ENCODE assay signal across 8 cellular contexts in the genomic region with DNA sequence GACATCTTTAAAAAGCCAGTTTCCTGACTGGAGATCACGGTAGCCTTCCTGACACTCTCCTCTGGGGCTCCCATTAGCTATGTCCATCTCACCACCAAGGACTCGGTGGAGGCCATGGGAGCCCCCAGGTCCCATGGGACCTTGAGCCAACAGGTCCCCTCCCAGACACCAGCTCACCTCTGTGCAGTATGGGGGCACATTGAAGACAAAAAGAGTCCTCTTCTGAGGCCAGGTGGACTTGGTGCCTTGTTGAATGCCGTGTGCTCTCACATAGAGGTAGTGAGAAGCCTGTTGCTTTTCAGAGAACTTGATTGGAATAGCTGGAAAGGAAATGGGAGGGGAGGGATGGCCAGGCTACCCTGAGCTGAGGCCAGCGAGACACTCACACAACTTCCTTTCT. TPM values are rescaled to one million over a fixed set of nuclear protein-coding genes. Genes with fewer than 3 reads are reported as not detected.
DNase-seq lines count a peak whose midpoint lies in the region; ATAC-seq and TF ChIP-seq lines count a peak whose summit lies in the region.
"Not testable (repeated sequence)": the region's sequence is repeated elsewhere in the genome, so short reads cannot be mapped to it uniquely, and the experiment has no call there.

No MANE protein-coding gene starts in this region.

- H3K27ac Mint-ChIP-seq in WTC11; activated naive CD4-positive, alpha-beta T cell treated with anti-CD3 and anti-CD28 coated beads, Interleukin-2, amount 10 ng/mL, durations not matched to agents 7 days and 5 days; brain; nephron; stimulated activated naive CD8-positive, alpha-beta T cell treated with anti-CD3 and anti-CD28 coated beads, Interleukin-15, Interleukin-2, amounts not matched to agents 100 ng/mL and 50 ng/mL, for 24 hours: not testable (repeated sequence)
- H3K27ac Mint-ChIP-seq in activated T-cell treated with anti-CD3 and anti-CD28 coated beads, Interleukin-2, amount 50 U/mL, for 24 hours: peak overlapping the region; percentile 80

- ATAC-seq in WTC11: not testable (repeated sequence)

- H3K4me1 ChIP-seq in BLaER1 treated with 17β-estradiol and CSF1 and Interleukin-3, amounts not matched to agents 10 nM and 100 nM: peaks cover 7 to 28% (median 14%) of the 10 kb centered on the region in 10 experiments; a peak in 19 of 20 replicates

- POLR2A ChIA-PET in WTC11 (lab: Charles Lee): interaction anchor here (0.6 kb wide), 1 partner anchor 72 kb away, joined by 3 read pairs; no protein-coding TSS in a partner anchor

- H3K9me3 ChIP-seq in BLaER1 treated with 17β-estradiol and CSF1 and Interleukin-3, amounts not matched to agents 10 nM and 100 nM (replicated peaks in 1 of 11): not testable (repeated sequence)

- not testable (repeated sequence) for H3K27me3 Mint-ChIP-seq in WTC11 (ENCODE audit: low read depth); activated T-cell treated with anti-CD3 and anti-CD28 coated beads, Interleukin-2, amount 50 U/mL, for 24 hours; activated naive CD4-positive, alpha-beta T cell treated with anti-CD3 and anti-CD28 coated beads, Interleukin-2, amount 10 ng/mL, durations not matched to agents 7 days and 5 days; nephron (ENCODE audit: low read depth); stimulated activated naive CD8-positive, alpha-beta T cell treated with anti-CD3 and anti-CD28 coated beads, Interleukin-15, Interleukin-2, amounts not matched to agents 100 ng/mL and 50 ng/mL, for 24 hours
- peaks cover 13% of the 10 kb centered on the region for H3K27me3 Mint-ChIP-seq in brain

- not testable (repeated sequence) for H3K27me3 ChIP-seq in BLaER1 treated with 17β-estradiol and CSF1 and Interleukin-3, amounts not matched to agents 10 nM and 100 nM

- H3K4me2 ChIP-seq in BLaER1 treated with 17β-estradiol and CSF1 and Interleukin-3, amounts not matched to agents 10 nM and 100 nM: peak overlapping the region in 9 of 11 experiments; percentile 21 to 69 (median 47); a peak in 15 of 22 replicates

- not testable (repeated sequence) for H3K4me1 Mint-ChIP-seq in WTC11; activated T-cell treated with anti-CD3 and anti-CD28 coated beads, Interleukin-2, amount 50 U/mL, for 24 hours (ENCODE audit: low read depth)
- peaks cover 19% of the 10 kb centered on the region for H3K4me1 Mint-ChIP-seq in activated naive CD4-positive, alpha-beta T cell treated with anti-CD3 and anti-CD28 coated beads, Interleukin-2, amount 10 ng/mL, durations not matched to agents 7 days and 5 days
- peaks cover 12% of the 10 kb centered on the region for H3K4me1 Mint-ChIP-seq in brain
- H3K4me1 Mint-ChIP-seq in nephron: peaks cover 12% of the 10 kb centered on the region
- H3K4me1 Mint-ChIP-seq in stimulated activated naive CD8-positive, alpha-beta T cell treated with anti-CD3 and anti-CD28 coated beads, Interleukin-15, Interleukin-2, amounts not matched to agents 100 ng/mL and 50 ng/mL, for 24 hours (ENCODE audit: low read depth): peaks cover 15% of the 10 kb centered on the region

- H3K9ac ChIP-seq in BLaER1 treated with 17β-estradiol and CSF1 and Interleukin-3, amounts not matched to agents 10 nM and 100 nM: peak overlapping the region in 6 of 11 experiments; percentile 23 to 58 (median 40); a peak in 6 of 22 replicates

- H4K20me1 ChIP-seq in BLaER1 treated with 17β-estradiol and CSF1 and Interleukin-3, amounts not matched to agents 10 nM and 100 nM: peaks cover 0 to 53% (median 27%) of the 10 kb centered on the region in 11 experiments; a peak in 17 of 22 replicates

- H3K4me3 Mint-ChIP-seq in WTC11 (peak overlapping the region; percentile 42), brain (peak overlapping the region in 4 of 5 experiments; percentile 50 to 74 (median 55)), nephron (peak overlapping the region; percentile 57 to 72 (median 71))
- peak overlapping the region; percentile 69 for H3K4me3 Mint-ChIP-seq in activated T-cell treated with anti-CD3 and anti-CD28 coated beads, Interleukin-2, amount 50 U/mL, for 24 hours
- peak overlapping the region; percentile 33 for H3K4me3 Mint-ChIP-seq in activated naive CD4-positive, alpha-beta T cell treated with anti-CD3 and anti-CD28 coated beads, Interleukin-2, amount 10 ng/mL, durations not matched to agents 7 days and 5 days
- H3K4me3 Mint-ChIP-seq in stimulated activated naive CD8-positive, alpha-beta T cell treated with anti-CD3 and anti-CD28 coated beads, Interleukin-15, Interleukin-2, amounts not matched to agents 100 ng/mL and 50 ng/mL, for 24 hours: peak overlapping the region; percentile 74

- H3K9me3 Mint-ChIP-seq in WTC11; activated T-cell treated with anti-CD3 and anti-CD28 coated beads, Interleukin-2, amount 50 U/mL, for 24 hours; activated naive CD4-positive, alpha-beta T cell treated with anti-CD3 and anti-CD28 coated beads, Interleukin-2, amount 10 ng/mL, durations not matched to agents 7 days and 5 days; brain; nephron; stimulated activated naive CD8-positive, alpha-beta T cell treated with anti-CD3 and anti-CD28 coated beads, Interleukin-15, Interleukin-2, amounts not matched to agents 100 ng/mL and 50 ng/mL, for 24 hours: not testable (repeated sequence)

- H3K27ac ChIP-seq in BLaER1 treated with 17β-estradiol and CSF1 and Interleukin-3, amounts not matched to agents 10 nM and 100 nM: not testable (repeated sequence)

- H3K36me3 ChIP-seq in BLaER1 treated with 17β-estradiol and CSF1 and Interleukin-3, amounts not matched to agents 10 nM and 100 nM: peaks cover 42 to 75% (median 66%) of the 10 kb centered on the region in 11 experiments

- CTCF ChIA-PET in WTC11 (lab: Charles Lee); activated naive CD4-positive, alpha-beta T cell treated with anti-CD3 and anti-CD28 coated beads, Interleukin-2, amount 10 ng/mL, durations not matched to agents 7 days and 5 days (lab: Charles Lee): not testable (repeated sequence)

- not testable (repeated sequence) for DNase-seq in HFF-Myc (ENCODE audit: extremely low read depth, low read depth); WTC11 (ENCODE audit: low spot score); activated T-cell treated with anti-CD3 and anti-CD28 coated beads, Interleukin-2, amount 50 U/mL, for 24 hours; activated naive CD4-positive, alpha-beta T cell treated with anti-CD3 and anti-CD28 coated beads, Interleukin-2, amount 10 ng/mL, durations not matched to agents 7 days and 5 days

- peaks cover 26% of the 10 kb centered on the region for H3K36me3 Mint-ChIP-seq in WTC11
- peaks cover 79% of the 10 kb centered on the region for H3K36me3 Mint-ChIP-seq in activated T-cell treated with anti-CD3 and anti-CD28 coated beads, Interleukin-2, amount 50 U/mL, for 24 hours (ENCODE audit: low read depth)
- peaks cover 21% of the 10 kb centered on the region for H3K36me3 Mint-ChIP-seq in activated naive CD4-positive, alpha-beta T cell treated with anti-CD3 and anti-CD28 coated beads, Interleukin-2, amount 10 ng/mL, durations not matched to agents 7 days and 5 days
- peaks cover 20% of the 10 kb centered on the region for H3K36me3 Mint-ChIP-seq in brain
- H3K36me3 Mint-ChIP-seq in nephron (ENCODE audit: low read depth): peaks cover 16% of the 10 kb centered on the region
- H3K36me3 Mint-ChIP-seq in stimulated activated naive CD8-positive, alpha-beta T cell treated with anti-CD3 and anti-CD28 coated beads, Interleukin-15, Interleukin-2, amounts not matched to agents 100 ng/mL and 50 ng/mL, for 24 hours (ENCODE audit: low read depth): peaks cover 43% of the 10 kb centered on the region

- TF ChIP-seq CTCF in HFF-Myc (IDR thresholded peaks at IDR 0.05; ENCODE audit: low read depth, low read length, missing control alignments); WTC11 (IDR thresholded peaks at IDR 0.05); brain (conservative IDR thresholded peaks at IDR 0.05); nephron (IDR thresholded peaks at IDR 0.05; ENCODE audit: unreplicated experiment in 3 of 3): not testable (repeated sequence)

- H3K4me3 ChIP-seq in BLaER1 treated with 17β-estradiol and CSF1 and Interleukin-3, amounts not matched to agents 10 nM and 100 nM: peak overlapping the region in 2 of 10 experiments; percentile 29 to 34; a peak in 2 of 20 replicates
- peak overlapping the region; percentile 32 for H3K4me3 ChIP-seq in HFF-Myc (replicated peaks; ENCODE audit: low read depth, low read length)

RNA-seq across cellular contexts. Expression of a gene that starts 26.3 kb away (rescaled TPM):
- total RNA-seq in WTC11 (2021): 0.37 to 1.1 TPM (median 0.92 TPM) in 3 replicates
- 2.0 TPM for polyA plus RNA-seq in brain (ENCODE audit: insufficient read depth, low read depth, low replicate concordance)

RNA-seq across cellular contexts. Expression of a gene that starts 34.6 kb away (rescaled TPM):
- total RNA-seq in WTC11 (2021): 73.2 to 88.7 TPM (median 82.1 TPM) in 3 replicates
- polyA plus RNA-seq in brain (ENCODE audit: insufficient read depth, low read depth, low replicate concordance): 114 TPM
